Comparison of ENCODE assay signal across 1 cellular context in the genomic region with DNA sequence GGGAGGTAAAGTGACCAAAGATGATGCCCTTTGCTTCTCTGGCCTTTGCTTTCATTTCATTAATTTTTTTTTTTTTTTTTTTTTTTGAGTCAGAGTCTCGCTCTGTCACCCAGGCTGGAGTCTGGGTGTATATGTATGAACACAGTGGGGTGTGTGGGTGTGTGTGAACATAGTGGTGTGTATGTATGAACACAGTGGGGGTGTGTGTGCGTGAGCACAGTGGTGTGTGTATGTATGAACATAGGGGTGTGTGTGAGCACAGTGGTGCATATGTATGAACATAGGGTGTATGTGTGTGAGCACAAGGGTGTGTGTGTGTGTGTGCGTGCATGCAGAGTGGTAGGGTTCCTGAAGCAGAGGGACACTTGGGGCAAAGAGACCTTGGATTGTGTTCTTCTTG.
TF ChIP-seq lines count a peak whose summit lies in the region.

No MANE protein-coding gene starts in this region.

TF ChIP-seq in HEK293, 187 proteins besides CTCF, POLR2A, EP300 and RAD21:
- no peak for TF ChIP-seq ZNF660 (tag by site-specific recombination; IDR thresholded peaks at IDR 0.05)
- TF ChIP-seq, protein P1, sequence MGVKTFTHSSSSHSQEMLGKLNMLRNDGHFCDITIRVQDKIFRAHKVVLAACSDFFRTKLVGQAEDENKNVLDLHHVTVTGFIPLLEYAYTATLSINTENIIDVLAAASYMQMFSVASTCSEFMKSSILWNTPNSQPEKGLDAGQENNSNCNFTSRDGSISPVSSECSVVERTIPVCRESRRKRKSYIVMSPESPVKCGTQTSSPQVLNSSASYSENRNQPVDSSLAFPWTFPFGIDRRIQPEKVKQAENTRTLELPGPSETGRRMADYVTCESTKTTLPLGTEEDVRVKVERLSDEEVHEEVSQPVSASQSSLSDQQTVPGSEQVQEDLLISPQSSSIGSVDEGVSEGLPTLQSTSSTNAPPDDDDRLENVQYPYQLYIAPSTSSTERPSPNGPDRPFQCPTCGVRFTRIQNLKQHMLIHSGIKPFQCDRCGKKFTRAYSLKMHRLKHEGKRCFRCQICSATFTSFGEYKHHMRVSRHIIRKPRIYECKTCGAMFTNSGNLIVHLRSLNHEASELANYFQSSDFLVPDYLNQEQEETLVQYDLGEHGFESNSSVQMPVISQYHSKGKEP (tag by site-specific recombination; IDR thresholded peaks at IDR 0.05): no peak
- TF ChIP-seq MYNN (tag by site-specific recombination; IDR thresholded peaks at IDR 0.05; ENCODE audit: borderline replicate concordance): no peak
- no peak for TF ChIP-seq ZBTB48 (tag by site-specific recombination; IDR thresholded peaks at IDR 0.05)
- peak; percentile 46; the same call in 1 of the 2 replicates for TF ChIP-seq ZFHX2 (tag by site-specific recombination; conservative IDR thresholded peaks at IDR 0.05)
- TF ChIP-seq ZNF157 (tag by site-specific recombination; IDR thresholded peaks at IDR 0.05): no peak
- TF ChIP-seq ZNF610 (tag by site-specific recombination; IDR thresholded peaks at IDR 0.05; ENCODE audit: borderline replicate concordance): no peak
- TF ChIP-seq WT1 (tag by site-specific recombination; IDR thresholded peaks at IDR 0.05): no peak
